8 cellular contexts compared by ENCODE assay signal in the genomic region with DNA sequence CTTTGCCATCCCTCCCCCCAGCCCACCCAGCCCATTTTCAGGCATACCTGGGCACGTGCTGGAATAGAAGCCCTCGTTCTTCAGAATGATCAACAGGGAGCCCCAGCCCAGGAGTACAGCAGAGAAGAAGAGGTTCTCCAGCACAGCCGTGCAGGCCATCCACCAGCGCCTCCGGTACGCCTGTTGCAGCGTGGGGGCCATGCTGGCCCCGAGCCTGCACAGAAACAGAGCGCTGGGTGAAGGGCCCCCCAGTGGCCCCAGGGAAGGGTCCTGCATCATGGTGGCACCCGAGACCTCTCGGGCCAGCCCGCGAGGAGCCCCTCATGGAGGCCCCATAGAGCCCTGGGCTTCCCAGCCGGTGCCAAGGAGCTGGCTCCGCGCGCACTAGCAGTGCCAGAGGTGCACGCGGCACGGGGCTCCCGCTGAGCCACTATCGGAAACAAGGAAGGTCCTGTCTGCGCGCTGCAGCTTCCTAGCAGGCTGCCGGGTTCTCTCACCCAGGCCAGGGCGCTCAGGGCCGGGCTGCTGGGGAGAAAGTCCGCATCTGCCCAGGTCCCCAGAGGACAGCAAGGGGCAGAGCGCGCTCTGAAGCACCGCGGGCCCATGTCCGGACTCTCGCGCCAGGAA. TPM values are rescaled to one million over a fixed set of nuclear protein-coding genes. Genes with fewer than 3 reads are reported as not detected.
DNase-seq lines count a peak whose midpoint lies in the region; ATAC-seq, FAIRE-seq and TF ChIP-seq lines count a peak whose summit lies in the region.

No MANE protein-coding gene starts in this region.

- no peaks in the 10 kb centered on the region for H3K79me2 ChIP-seq in parathyroid adenoma

- H2AFZ ChIP-seq in parathyroid adenoma, result peak overlapping the region; percentile 77

- no peak overlapping the region for H3K27ac Mint-ChIP-seq in activated T-cell treated with anti-CD3 and anti-CD28 coated beads, Interleukin-2, amount 50 U/mL, for 72 hours
- H3K27ac Mint-ChIP-seq in glutamatergic neuron (ENCODE audit: unreplicated experiment), result no peak overlapping the region

- peak overlapping the region; percentile 86 for H3K4me2 ChIP-seq in parathyroid adenoma (ENCODE audit: low read length)

- H3K36me3 Mint-ChIP-seq in activated T-cell treated with anti-CD3 and anti-CD28 coated beads, Interleukin-2, amount 50 U/mL, for 72 hours (ENCODE audit: insufficient read depth in 2 of 2), result peaks cover 3 to 6% of the 10 kb centered on the region in 2 donors
- no peaks in the 10 kb centered on the region for H3K36me3 Mint-ChIP-seq in glutamatergic neuron (ENCODE audit: unreplicated experiment)

- H3K4me1 Mint-ChIP-seq in activated T-cell treated with anti-CD3 and anti-CD28 coated beads, Interleukin-2, amount 50 U/mL, for 72 hours (ENCODE audit: low read depth), result peaks cover 33% of the 10 kb centered on the region
- H3K4me1 Mint-ChIP-seq in glutamatergic neuron (ENCODE audit: low read depth, unreplicated experiment), result no peaks in the 10 kb centered on the region

- H3K27ac ChIP-seq in parathyroid adenoma, result no peak overlapping the region

- H3K9me3 Mint-ChIP-seq in activated T-cell treated with anti-CD3 and anti-CD28 coated beads, Interleukin-2, amount 50 U/mL, for 72 hours, result no peaks in the 10 kb centered on the region
- H3K9me3 Mint-ChIP-seq in glutamatergic neuron (ENCODE audit: unreplicated experiment), result peaks cover 2% of the 10 kb centered on the region

- no peak for FAIRE-seq in RCC 7860 (lab: Jason Lieb, UNC)

- H3K36me3 ChIP-seq in HAP-1 (replicated peaks) (peaks cover 7% of the 10 kb centered on the region), parathyroid adenoma (ENCODE audit: control insufficient read depth, insufficient read depth, low read length) (no peaks in the 10 kb centered on the region)

- H3K27me3 Mint-ChIP-seq in activated T-cell treated with anti-CD3 and anti-CD28 coated beads, Interleukin-2, amount 50 U/mL, for 72 hours (ENCODE audit: low read depth), result no peaks in the 10 kb centered on the region
- H3K27me3 Mint-ChIP-seq in glutamatergic neuron (ENCODE audit: unreplicated experiment), result peaks cover 17% of the 10 kb centered on the region

- TF ChIP-seq CTCF in GM12864 (IDR thresholded peaks at IDR 0.05; ENCODE audit: low read depth, low read length, missing control alignments), result no peak
- no peak for TF ChIP-seq CTCF in glutamatergic neuron (IDR thresholded peaks at IDR 0.05; ENCODE audit: partially characterized antibody, unreplicated experiment)
- no peak for TF ChIP-seq CTCF in parathyroid adenoma (IDR thresholded peaks at IDR 0.05)

- peak; percentile 41 to 52 for ATAC-seq in activated T-cell treated with anti-CD3 and anti-CD28 coated beads, Interleukin-2, amount 50 U/mL, for 72 hours (replicated peaks in 1 of 2)

- in situ Hi-C loops in HAP-1 (cut with MboI; ENCODE audit: low sequenced_read_pairs), result no loop called here

- H3K4me3 Mint-ChIP-seq in activated T-cell treated with anti-CD3 and anti-CD28 coated beads, Interleukin-2, amount 50 U/mL, for 72 hours, result peak overlapping the region; percentile 98 to 100
- peak overlapping the region; percentile 75 for H3K4me3 Mint-ChIP-seq in glutamatergic neuron (ENCODE audit: unreplicated experiment)

- H3K9me3 ChIP-seq in HAP-1 (no peaks in the 10 kb centered on the region), parathyroid adenoma (ENCODE audit: control insufficient read depth, low read length) (no peaks in the 10 kb centered on the region)

- DNase-seq in GM12864 (ENCODE audit: low read depth) (no peak), HAP-1 (ENCODE audit: low spot score in 2 of 2) (peak in 1 of 2 experiments; percentile 59), NCI-H1092 treated with DMSO at 0.1 percent for 48 hours (lab: John Stamatoyannopoulos, UW) (peak; percentile 65), glutamatergic neuron (peak; percentile 42), RCC 7860 (ENCODE audit: low spot score) (no peak), cerebellum (ENCODE audit: low spot score) (no peak)
- peak; percentile 35 to 40 for DNase-seq in activated T-cell treated with anti-CD3 and anti-CD28 coated beads, Interleukin-2, amount 50 U/mL, for 72 hours

- H3K27me3 ChIP-seq in HAP-1 (ENCODE audit: low read depth), result no peaks in the 10 kb centered on the region
- no peaks in the 10 kb centered on the region for H3K27me3 ChIP-seq in parathyroid adenoma (ENCODE audit: control insufficient read depth, insufficient read depth, low read length)

- H3K4me3 ChIP-seq in GM12864 (ENCODE audit: low read depth, low read length) (peak overlapping the region; percentile 89), HAP-1 (peak overlapping the region; percentile 83), parathyroid adenoma (ENCODE audit: low read depth, low read length) (peak overlapping the region; percentile 52)

- H3K4me1 ChIP-seq in HAP-1 (peaks cover 10% of the 10 kb centered on the region), parathyroid adenoma (no peaks in the 10 kb centered on the region)

- no peak overlapping the region for H3K9ac ChIP-seq in parathyroid adenoma

RNA-seq across cellular contexts. Expression of a gene that starts 1.5 kb away (rescaled TPM):
- total RNA-seq in activated T-cell treated with anti-CD3 and anti-CD28 coated beads, Interleukin-2, amount 50 U/mL, for 72 hours, result 10 to 100 TPM; 43.6 to 53.9 TPM
- total RNA-seq in glutamatergic neuron (ENCODE audit: unreplicated experiment) (5.2 TPM), cerebellum (3.3 TPM)

RNA-seq across cellular contexts. Expression of a gene that starts 16.5 kb away (rescaled TPM):
- total RNA-seq in activated T-cell treated with anti-CD3 and anti-CD28 coated beads, Interleukin-2, amount 50 U/mL, for 72 hours, result 100 to 1,000 TPM; 106 to 107 TPM
- total RNA-seq in glutamatergic neuron (ENCODE audit: unreplicated experiment) (51.2 TPM), cerebellum (20.4 TPM)

RNA-seq across cellular contexts. Expression of a gene that starts 23.4 kb away (rescaled TPM):
- total RNA-seq in activated T-cell treated with anti-CD3 and anti-CD28 coated beads, Interleukin-2, amount 50 U/mL, for 72 hours, result not detected
- total RNA-seq in glutamatergic neuron (ENCODE audit: unreplicated experiment) (not detected), cerebellum (not detected)

RNA-seq across cellular contexts. Expression of a gene that starts 53.4 kb away (rescaled TPM):
- 100 to 1,000 TPM; 144 to 180 TPM for total RNA-seq in activated T-cell treated with anti-CD3 and anti-CD28 coated beads, Interleukin-2, amount 50 U/mL, for 72 hours
- 199 TPM for total RNA-seq in glutamatergic neuron (ENCODE audit: unreplicated experiment)
- 32.8 TPM for total RNA-seq in cerebellum

RNA-seq across cellular contexts. Expression of a gene that starts 53.7 kb away (rescaled TPM):
- 1 to 10 TPM in 1 of 2 donors, under 1 TPM in 1; 0.97 to 1.1 TPM for total RNA-seq in activated T-cell treated with anti-CD3 and anti-CD28 coated beads, Interleukin-2, amount 50 U/mL, for 72 hours
- 119 TPM for total RNA-seq in glutamatergic neuron (ENCODE audit: unreplicated experiment)
- total RNA-seq in cerebellum, result 1.2 TPM

Comparison
In these comparisons a context has a peak if more than half of its experiments do, and no peak if none do; other contexts are left out.
1. DNase-seq: peak in NCI-H1092 treated with DMSO at 0.1 percent for 48 hours (single experiment), activated T-cell treated with anti-CD3 and anti-CD28 coated beads, Interleukin-2, amount 50 U/mL, for 72 hours (2 of 2) and glutamatergic neuron (single experiment); none in GM12864 (single experiment), RCC 7860 (single experiment) and cerebellum (single experiment).
2. Peak in every context shown above with its lines, with median percentiles within 50 percentile points of each other: H3K4me3 ChIP-seq.